Comparison of ENCODE assay signal across 1 cellular context in the genomic region with DNA sequence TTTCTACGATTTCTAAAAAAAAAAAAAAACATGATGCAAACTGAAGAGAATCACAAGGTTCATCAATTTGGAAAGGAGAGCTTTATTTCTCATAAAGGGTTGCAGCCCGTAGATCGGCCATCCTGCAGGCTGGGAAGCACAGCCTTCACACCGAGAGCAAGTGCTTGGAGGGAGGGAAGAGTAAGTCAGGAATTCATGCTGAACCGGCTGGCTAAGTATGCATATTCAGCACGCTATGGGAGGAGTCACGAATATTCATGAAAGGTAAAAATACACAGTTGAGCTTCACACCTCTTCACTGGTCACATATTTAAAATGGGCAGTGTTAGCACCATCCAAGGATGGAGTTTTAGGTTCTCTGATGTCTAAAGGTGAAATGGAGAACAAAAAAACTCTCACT.
TF ChIP-seq lines count a peak whose summit lies in the region.

No MANE protein-coding gene starts in this region.

TF ChIP-seq in GM23338, 12 proteins besides CTCF, POLR2A, EP300 and RAD21 (continued from another document):
- TF ChIP-seq ZNF331 (CRISPR knock-in tag; IDR thresholded peaks at IDR 0.05; ENCODE audit: low read depth) (no peak), CREB1 (CRISPR knock-in tag; IDR thresholded peaks at IDR 0.05; ENCODE audit: low read depth) (no peak), NANOG (IDR thresholded peaks at IDR 0.05; ENCODE audit: borderline replicate concordance) (no peak), STAT1 (IDR thresholded peaks at IDR 0.05; ENCODE audit: unreplicated experiment) (no peak)
- TF ChIP-seq, protein P1, sequence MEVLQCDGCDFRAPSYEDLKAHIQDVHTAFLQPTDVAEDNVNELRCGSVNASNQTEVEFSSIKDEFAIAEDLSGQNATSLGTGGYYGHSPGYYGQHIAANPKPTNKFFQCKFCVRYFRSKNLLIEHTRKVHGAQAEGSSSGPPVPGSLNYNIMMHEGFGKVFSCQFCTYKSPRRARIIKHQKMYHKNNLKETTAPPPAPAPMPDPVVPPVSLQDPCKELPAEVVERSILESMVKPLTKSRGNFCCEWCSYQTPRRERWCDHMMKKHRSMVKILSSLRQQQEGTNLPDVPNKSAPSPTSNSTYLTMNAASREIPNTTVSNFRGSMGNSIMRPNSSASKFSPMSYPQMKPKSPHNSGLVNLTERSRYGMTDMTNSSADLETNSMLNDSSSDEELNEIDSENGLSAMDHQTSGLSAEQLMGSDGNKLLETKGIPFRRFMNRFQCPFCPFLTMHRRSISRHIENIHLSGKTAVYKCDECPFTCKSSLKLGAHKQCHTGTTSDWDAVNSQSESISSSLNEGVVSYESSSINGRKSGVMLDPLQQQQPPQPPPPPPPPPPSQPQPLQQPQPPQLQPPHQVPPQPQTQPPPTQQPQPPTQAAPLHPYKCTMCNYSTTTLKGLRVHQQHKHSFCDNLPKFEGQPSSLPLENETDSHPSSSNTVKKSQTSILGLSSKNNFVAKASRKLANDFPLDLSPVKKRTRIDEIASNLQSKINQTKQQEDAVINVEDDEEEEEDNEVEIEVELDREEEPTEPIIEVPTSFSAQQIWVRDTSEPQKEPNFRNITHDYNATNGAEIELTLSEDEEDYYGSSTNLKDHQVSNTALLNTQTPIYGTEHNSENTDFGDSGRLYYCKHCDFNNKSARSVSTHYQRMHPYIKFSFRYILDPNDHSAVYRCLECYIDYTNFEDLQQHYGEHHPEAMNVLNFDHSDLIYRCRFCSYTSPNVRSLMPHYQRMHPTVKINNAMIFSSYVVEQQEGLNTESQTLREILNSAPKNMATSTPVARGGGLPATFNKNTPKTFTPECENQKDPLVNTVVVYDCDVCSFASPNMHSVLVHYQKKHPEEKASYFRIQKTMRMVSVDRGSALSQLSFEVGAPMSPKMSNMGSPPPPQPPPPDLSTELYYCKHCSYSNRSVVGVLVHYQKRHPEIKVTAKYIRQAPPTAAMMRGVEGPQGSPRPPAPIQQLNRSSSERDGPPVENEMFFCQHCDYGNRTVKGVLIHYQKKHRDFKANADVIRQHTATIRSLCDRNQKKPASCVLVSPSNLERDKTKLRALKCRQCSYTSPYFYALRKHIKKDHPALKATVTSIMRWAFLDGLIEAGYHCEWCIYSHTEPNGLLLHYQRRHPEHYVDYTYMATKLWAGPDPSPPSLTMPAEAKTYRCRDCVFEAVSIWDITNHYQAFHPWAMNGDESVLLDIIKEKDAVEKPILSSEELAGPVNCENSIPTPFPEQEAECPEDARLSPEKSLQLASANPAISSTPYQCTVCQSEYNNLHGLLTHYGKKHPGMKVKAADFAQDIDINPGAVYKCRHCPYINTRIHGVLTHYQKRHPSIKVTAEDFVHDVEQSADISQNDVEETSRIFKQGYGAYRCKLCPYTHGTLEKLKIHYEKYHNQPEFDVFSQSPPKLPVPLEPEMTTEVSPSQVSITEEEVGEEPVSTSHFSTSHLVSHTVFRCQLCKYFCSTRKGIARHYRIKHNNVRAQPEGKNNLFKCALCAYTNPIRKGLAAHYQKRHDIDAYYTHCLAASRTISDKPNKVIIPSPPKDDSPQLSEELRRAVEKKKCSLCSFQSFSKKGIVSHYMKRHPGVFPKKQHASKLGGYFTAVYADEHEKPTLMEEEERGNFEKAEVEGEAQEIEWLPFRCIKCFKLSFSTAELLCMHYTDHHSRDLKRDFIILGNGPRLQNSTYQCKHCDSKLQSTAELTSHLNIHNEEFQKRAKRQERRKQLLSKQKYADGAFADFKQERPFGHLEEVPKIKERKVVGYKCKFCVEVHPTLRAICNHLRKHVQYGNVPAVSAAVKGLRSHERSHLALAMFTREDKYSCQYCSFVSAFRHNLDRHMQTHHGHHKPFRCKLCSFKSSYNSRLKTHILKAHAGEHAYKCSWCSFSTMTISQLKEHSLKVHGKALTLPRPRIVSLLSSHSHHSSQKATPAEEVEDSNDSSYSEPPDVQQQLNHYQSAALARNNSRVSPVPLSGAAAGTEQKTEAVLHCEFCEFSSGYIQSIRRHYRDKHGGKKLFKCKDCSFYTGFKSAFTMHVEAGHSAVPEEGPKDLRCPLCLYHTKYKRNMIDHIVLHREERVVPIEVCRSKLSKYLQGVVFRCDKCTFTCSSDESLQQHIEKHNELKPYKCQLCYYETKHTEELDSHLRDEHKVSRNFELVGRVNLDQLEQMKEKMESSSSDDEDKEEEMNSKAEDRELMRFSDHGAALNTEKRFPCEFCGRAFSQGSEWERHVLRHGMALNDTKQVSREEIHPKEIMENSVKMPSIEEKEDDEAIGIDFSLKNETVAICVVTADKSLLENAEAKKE (CRISPR knock-in tag; IDR thresholded peaks at IDR 0.05): no peak
- TF ChIP-seq, protein P2, sequence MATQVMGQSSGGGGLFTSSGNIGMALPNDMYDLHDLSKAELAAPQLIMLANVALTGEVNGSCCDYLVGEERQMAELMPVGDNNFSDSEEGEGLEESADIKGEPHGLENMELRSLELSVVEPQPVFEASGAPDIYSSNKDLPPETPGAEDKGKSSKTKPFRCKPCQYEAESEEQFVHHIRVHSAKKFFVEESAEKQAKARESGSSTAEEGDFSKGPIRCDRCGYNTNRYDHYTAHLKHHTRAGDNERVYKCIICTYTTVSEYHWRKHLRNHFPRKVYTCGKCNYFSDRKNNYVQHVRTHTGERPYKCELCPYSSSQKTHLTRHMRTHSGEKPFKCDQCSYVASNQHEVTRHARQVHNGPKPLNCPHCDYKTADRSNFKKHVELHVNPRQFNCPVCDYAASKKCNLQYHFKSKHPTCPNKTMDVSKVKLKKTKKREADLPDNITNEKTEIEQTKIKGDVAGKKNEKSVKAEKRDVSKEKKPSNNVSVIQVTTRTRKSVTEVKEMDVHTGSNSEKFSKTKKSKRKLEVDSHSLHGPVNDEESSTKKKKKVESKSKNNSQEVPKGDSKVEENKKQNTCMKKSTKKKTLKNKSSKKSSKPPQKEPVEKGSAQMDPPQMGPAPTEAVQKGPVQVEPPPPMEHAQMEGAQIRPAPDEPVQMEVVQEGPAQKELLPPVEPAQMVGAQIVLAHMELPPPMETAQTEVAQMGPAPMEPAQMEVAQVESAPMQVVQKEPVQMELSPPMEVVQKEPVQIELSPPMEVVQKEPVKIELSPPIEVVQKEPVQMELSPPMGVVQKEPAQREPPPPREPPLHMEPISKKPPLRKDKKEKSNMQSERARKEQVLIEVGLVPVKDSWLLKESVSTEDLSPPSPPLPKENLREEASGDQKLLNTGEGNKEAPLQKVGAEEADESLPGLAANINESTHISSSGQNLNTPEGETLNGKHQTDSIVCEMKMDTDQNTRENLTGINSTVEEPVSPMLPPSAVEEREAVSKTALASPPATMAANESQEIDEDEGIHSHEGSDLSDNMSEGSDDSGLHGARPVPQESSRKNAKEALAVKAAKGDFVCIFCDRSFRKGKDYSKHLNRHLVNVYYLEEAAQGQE (IDR thresholded peaks at IDR 0.05; ENCODE audit: unreplicated experiment): no peak
